ENCODE assay signal across 12 cellular contexts in genomic region chr10:43121444-43121843, GRCh38. TPM values are rescaled to one million over a fixed set of nuclear protein-coding genes. Genes with fewer than 3 reads are reported as not detected.
DNase-seq lines count a peak whose midpoint lies in the region; ATAC-seq and TF ChIP-seq lines count a peak whose summit lies in the region.
"Had no signal": no experiment of that assay in that cellular context is flagged by ENCODE, and none has a peak within 500 bp of the region (broad histone marks: within the 10 kb centered on the region; RNA-seq: fewer than 3 reads in every experiment).

No MANE protein-coding gene starts in this region.

- WGBS in suprapubic skin = 75% methylated on average over 1 of the region's 1 CpG

- no peaks in the 10 kb centered on the region for H3K9me3 ChIP-seq in suprapubic skin
- H3K9me3 ChIP-seq: colonic mucosa, heart right ventricle had no signal

- H3K4me3 ChIP-seq in choroid plexus epithelial cell (ENCODE audit: low read depth, low read length) = no peak overlapping the region
- no peak overlapping the region for H3K4me3 ChIP-seq in suprapubic skin
- H3K4me3 ChIP-seq: colonic mucosa, heart right ventricle had no signal

- H3K27ac Mint-ChIP-seq in activated naive CD4-positive, alpha-beta T cell treated with anti-CD3 and anti-CD28 coated beads, Interleukin-2, amount 10 ng/mL, durations not matched to agents 7 days and 5 days = peak overlapping the region; percentile 94

- no peak for TF ChIP-seq CTCF in choroid plexus epithelial cell (conservative IDR thresholded peaks at IDR 0.05; ENCODE audit: low read depth, low read length)
- TF ChIP-seq CTCF in suprapubic skin (IDR thresholded peaks at IDR 0.05) = no peak

- DNase-seq in activated naive CD4-positive, alpha-beta T cell treated with anti-CD3 and anti-CD28 coated beads, Interleukin-2, amount 10 ng/mL, durations not matched to agents 7 days and 5 days = no peak
- DNase-seq in activated naive CD4-positive, alpha-beta T cell treated with Interleukin-2 at 50 U/mL for 16 hours = no peak
- peak; percentile 73 to 76 for DNase-seq in Kasumi-1 (lab: John Stamatoyannopoulos, UW)
- peak; percentile 62 for DNase-seq in choroid plexus epithelial cell (ENCODE audit: low read depth)
- peak; percentile 58 to 59 for DNase-seq in suprapubic skin (ENCODE audit: low spot score in 2 of 2)
- DNase-seq in NCI-H510A (lab: John Stamatoyannopoulos, UW) = no peak
- no peak for DNase-seq in NCI-H1417 treated with DMSO at 0.1 percent for 48 hours (lab: John Stamatoyannopoulos, UW)
- DNase-seq: colonic mucosa, HCEC 1CT, heart right ventricle, Right ventricle myocardium superior had no signal

- no peak for ATAC-seq in GM19035 (IDR thresholded peaks at IDR 0.05; ENCODE audit: unreplicated experiment)

- no peaks in the 10 kb centered on the region for H3K36me3 ChIP-seq in suprapubic skin
- H3K36me3 ChIP-seq: colonic mucosa, heart right ventricle had no signal

- TF ChIP-seq POLR2A in suprapubic skin (IDR thresholded peaks at IDR 0.05) = no peak

- H3K27me3 Mint-ChIP-seq in activated naive CD4-positive, alpha-beta T cell treated with anti-CD3 and anti-CD28 coated beads, Interleukin-2, amount 10 ng/mL, durations not matched to agents 7 days and 5 days = peaks cover 14% of the 10 kb centered on the region

- H3K36me3 Mint-ChIP-seq in activated naive CD4-positive, alpha-beta T cell treated with anti-CD3 and anti-CD28 coated beads, Interleukin-2, amount 10 ng/mL, durations not matched to agents 7 days and 5 days = no peaks in the 10 kb centered on the region

- H3K9me3 Mint-ChIP-seq in activated naive CD4-positive, alpha-beta T cell treated with anti-CD3 and anti-CD28 coated beads, Interleukin-2, amount 10 ng/mL, durations not matched to agents 7 days and 5 days = no peaks in the 10 kb centered on the region

- peak overlapping the region; percentile 56 for H3K4me3 Mint-ChIP-seq in activated naive CD4-positive, alpha-beta T cell treated with anti-CD3 and anti-CD28 coated beads, Interleukin-2, amount 10 ng/mL, durations not matched to agents 7 days and 5 days

- CTCF ChIA-PET in activated naive CD4-positive, alpha-beta T cell treated with anti-CD3 and anti-CD28 coated beads, Interleukin-2, amount 10 ng/mL, durations not matched to agents 7 days and 5 days (lab: Charles Lee) = interaction anchor here (1.0 to 3.0 kb wide), 9 partner anchors 8 to 227 kb away, joined by 3 to 32 read pairs (median 3); partner anchors contain the start of gene CSGALNACT2

- no peaks in the 10 kb centered on the region for H3K27me3 ChIP-seq in suprapubic skin
- H3K27me3 ChIP-seq: colonic mucosa, heart right ventricle had no signal

- peaks cover 51% of the 10 kb centered on the region for H3K4me1 Mint-ChIP-seq in activated naive CD4-positive, alpha-beta T cell treated with anti-CD3 and anti-CD28 coated beads, Interleukin-2, amount 10 ng/mL, durations not matched to agents 7 days and 5 days

- no peak for TF ChIP-seq EP300 in suprapubic skin (IDR thresholded peaks at IDR 0.05)

- peaks cover 8% of the 10 kb centered on the region for H3K4me1 ChIP-seq in suprapubic skin
- H3K4me1 ChIP-seq: colonic mucosa had no signal

- no peak overlapping the region for H3K27ac ChIP-seq in suprapubic skin
- H3K27ac ChIP-seq: colonic mucosa had no signal

RNA-seq across cellular contexts. Expression of gene CSGALNACT2, which starts 16.8 kb away (rescaled TPM):
- total RNA-seq in suprapubic skin = 10 to 100 TPM; 10.1 to 15.5 (median 13.9) TPM

RNA-seq across cellular contexts. Expression of gene RET, which starts 44.6 kb away (rescaled TPM):
- total RNA-seq in suprapubic skin = 1 to 10 TPM in 1 of 4 donors, under 1 TPM in 3; 0.23 to 2.1 (median 0.78) TPM

Comparison
In these comparisons a context has a peak if more than half of its experiments do, and no peak if none do; other contexts are left out.
1. DNase-seq: peak in Kasumi-1 (2 of 2), choroid plexus epithelial cell (single experiment) and suprapubic skin (2 of 2); none in activated naive CD4-positive, alpha-beta T cell treated with anti-CD3 and anti-CD28 coated beads, Interleukin-2, amount 10 ng/mL, durations not matched to agents 7 days and 5 days (single experiment), activated naive CD4-positive, alpha-beta T cell treated with Interleukin-2 at 50 U/mL for 16 hours (single experiment), NCI-H510A (single experiment) and NCI-H1417 treated with DMSO at 0.1 percent for 48 hours (single experiment).